Comparison of ENCODE assay signal across 12 cellular contexts in genomic region chr11:19953342-19953741, GRCh38.
DNase-seq lines count a peak whose midpoint lies in the region; ATAC-seq and TF ChIP-seq lines count a peak whose summit lies in the region.
"Had no signal": no experiment of that assay in that cellular context is flagged by ENCODE, and none has a peak within 500 bp of the region (broad histone marks: within the 10 kb centered on the region; RNA-seq: fewer than 3 reads in every experiment).

No MANE protein-coding gene starts in this region.

- H3K9me3 Mint-ChIP-seq in endodermal cell = no peaks in the 10 kb centered on the region
- H3K9me3 Mint-ChIP-seq in activated naive CD4-positive, alpha-beta T cell treated with anti-CD3 and anti-CD28 coated beads, Interleukin-2, amount 50 U/mL, for 72 hours = no peaks in the 10 kb centered on the region

- no peak overlapping the region for H3K9ac ChIP-seq in endodermal cell (ENCODE audit: extremely low read depth, low read length, poor library complexity, severe bottlenecking)
- H3K9ac ChIP-seq in mesendoderm (ENCODE audit: low read length) = peak overlapping the region; percentile 20

- no peak overlapping the region for H4K8ac ChIP-seq in mesendoderm (ENCODE audit: low read depth, low read length)

- no peaks in the 10 kb centered on the region for H3K9me3 ChIP-seq in endodermal cell (ENCODE audit: control insufficient read depth, low read length)
- H3K9me3 ChIP-seq: tibial nerve had no signal

- H3K36me3 ChIP-seq in endodermal cell (ENCODE audit: control insufficient read depth, insufficient read depth, low read length) (no peaks in the 10 kb centered on the region), mesendoderm (ENCODE audit: control insufficient read depth, insufficient read depth, low read length) (no peaks in the 10 kb centered on the region)

- peak overlapping the region; percentile 75 for H2BK15ac ChIP-seq in mesendoderm (replicated peaks; ENCODE audit: low read depth)

- H3K4me3 Mint-ChIP-seq in endodermal cell = no peak overlapping the region

- H3K27ac Mint-ChIP-seq in endodermal cell = peak overlapping the region; percentile 94
- no peak overlapping the region for H3K27ac Mint-ChIP-seq in activated naive CD4-positive, alpha-beta T cell treated with anti-CD3 and anti-CD28 coated beads, Interleukin-2, amount 50 U/mL, for 72 hours

- 8 to 9% methylated on average over 4 of the region's 4 CpGs for WGBS in endodermal cell (ENCODE audit: insufficient coverage in 1 of 2, insufficient read length in 1 of 2), 2 experiments
- no CpG with 5 or more reads among the region's 4 CpGs for WGBS in mesendoderm (ENCODE audit: extremely low coverage, insufficient coverage, low lambda C conversion rate)

- no peak for TF ChIP-seq CTCF in endodermal cell (conservative IDR thresholded peaks at IDR 0.05)

- peak overlapping the region; percentile 89 for H3K18ac ChIP-seq in mesendoderm (ENCODE audit: low read length)

- no peaks in the 10 kb centered on the region for H3K36me3 Mint-ChIP-seq in endodermal cell (ENCODE audit: low read depth)
- H3K36me3 Mint-ChIP-seq in activated naive CD4-positive, alpha-beta T cell treated with anti-CD3 and anti-CD28 coated beads, Interleukin-2, amount 50 U/mL, for 72 hours = no peaks in the 10 kb centered on the region

- peaks cover 25% of the 10 kb centered on the region for H3K4me1 Mint-ChIP-seq in endodermal cell

- H4K5ac ChIP-seq in mesendoderm (ENCODE audit: low read length) = peak overlapping the region; percentile 64

- peak overlapping the region; percentile 51 for H2BK5ac ChIP-seq in mesendoderm (ENCODE audit: low read length)

- H3K27me3 ChIP-seq in endodermal cell (ENCODE audit: control insufficient read depth, insufficient read depth, low read length, poor library complexity, severe bottlenecking) (no peaks in the 10 kb centered on the region), mesendoderm (ENCODE audit: insufficient read depth, low read length, poor library complexity) (no peaks in the 10 kb centered on the region)
- H3K27me3 ChIP-seq: tibial nerve had no signal

- no peak overlapping the region for H2AK5ac ChIP-seq in mesendoderm (ENCODE audit: low read length)

- H3K79me1 ChIP-seq in mesendoderm (ENCODE audit: low read length) = no peaks in the 10 kb centered on the region

- no peak overlapping the region for H2BK120ac ChIP-seq in mesendoderm (ENCODE audit: low read depth, low read length)

- no peak overlapping the region for H3K4ac ChIP-seq in mesendoderm (ENCODE audit: low read depth, low read length)

- no peaks in the 10 kb centered on the region for H3K79me2 ChIP-seq in mesendoderm (ENCODE audit: control insufficient read depth, insufficient read depth, low read length)

- no peak overlapping the region for H3K4me2 ChIP-seq in mesendoderm (ENCODE audit: low read length)

- H3K27ac ChIP-seq in endodermal cell (ENCODE audit: low read depth, low read length) (no peak overlapping the region), mesendoderm (ENCODE audit: low read depth, low read length) (peak overlapping the region; percentile 80)
- H3K27ac ChIP-seq: tibial nerve had no signal

- ATAC-seq in activated naive CD4-positive, alpha-beta T cell treated with anti-CD3 and anti-CD28 coated beads, Interleukin-2, amount 50 U/mL, for 72 hours = no peak

- peak; percentile 13 for DNase-seq in COLO829 (ENCODE audit: low spot score)
- DNase-seq in NCI-H226 = peak; percentile 64
- DNase-seq in endodermal cell = peak; percentile 94
- peak; percentile 98 for DNase-seq in mesendoderm
- no peak for DNase-seq in activated naive CD4-positive, alpha-beta T cell treated with anti-CD3 and anti-CD28 coated beads, Interleukin-2, amount 50 U/mL, for 72 hours (ENCODE audit: low spot score in 2 of 2)
- no peak for DNase-seq in NCI-H748 treated with DMSO at 0.1 percent for 48 hours (lab: John Stamatoyannopoulos, UW)
- no peak for DNase-seq in pons (ENCODE audit: low spot score)
- no peak for DNase-seq in activated CD4-positive, alpha-beta T cell treated with anti-CD3 and anti-CD28 coated beads, Interleukin-2, amount 50 U/mL, for 4 hours
- DNase-seq: activated T-cell treated with anti-CD3 and anti-CD28 coated beads for 4 hours; effector memory CD4-positive, alpha-beta T cell; T-helper 1 cell had no signal

- H3K27me3 Mint-ChIP-seq in endodermal cell (ENCODE audit: insufficient read depth) = no peaks in the 10 kb centered on the region

- H3K4me1 ChIP-seq in endodermal cell (ENCODE audit: control insufficient read depth, insufficient read depth, low read length) (peaks cover 13% of the 10 kb centered on the region), mesendoderm (ENCODE audit: control insufficient read depth, low read depth, low read length) (peaks cover 9% of the 10 kb centered on the region)

- H3K23ac ChIP-seq in mesendoderm (ENCODE audit: low read length) = no peak overlapping the region

- H3K56ac ChIP-seq in mesendoderm (ENCODE audit: low read length) = peak overlapping the region; percentile 40

- H3K4me3 ChIP-seq in endodermal cell (ENCODE audit: low read length) (no peak overlapping the region), mesendoderm (ENCODE audit: low read length) (no peak overlapping the region)
- H3K4me3 ChIP-seq: tibial nerve had no signal

Comparison
In these comparisons a context has a peak if more than half of its experiments do, and no peak if none do; other contexts are left out.
1. DNase-seq: peak in COLO829 (single experiment), NCI-H226 (single experiment), endodermal cell (single experiment) and mesendoderm (single experiment); none in activated naive CD4-positive, alpha-beta T cell treated with anti-CD3 and anti-CD28 coated beads, Interleukin-2, amount 50 U/mL, for 72 hours (0 of 2), NCI-H748 treated with DMSO at 0.1 percent for 48 hours (single experiment), pons (single experiment) and activated CD4-positive, alpha-beta T cell treated with anti-CD3 and anti-CD28 coated beads, Interleukin-2, amount 50 U/mL, for 4 hours (0 of 2).